ENCODE assay signal across 8 cellular contexts in the genomic region with DNA sequence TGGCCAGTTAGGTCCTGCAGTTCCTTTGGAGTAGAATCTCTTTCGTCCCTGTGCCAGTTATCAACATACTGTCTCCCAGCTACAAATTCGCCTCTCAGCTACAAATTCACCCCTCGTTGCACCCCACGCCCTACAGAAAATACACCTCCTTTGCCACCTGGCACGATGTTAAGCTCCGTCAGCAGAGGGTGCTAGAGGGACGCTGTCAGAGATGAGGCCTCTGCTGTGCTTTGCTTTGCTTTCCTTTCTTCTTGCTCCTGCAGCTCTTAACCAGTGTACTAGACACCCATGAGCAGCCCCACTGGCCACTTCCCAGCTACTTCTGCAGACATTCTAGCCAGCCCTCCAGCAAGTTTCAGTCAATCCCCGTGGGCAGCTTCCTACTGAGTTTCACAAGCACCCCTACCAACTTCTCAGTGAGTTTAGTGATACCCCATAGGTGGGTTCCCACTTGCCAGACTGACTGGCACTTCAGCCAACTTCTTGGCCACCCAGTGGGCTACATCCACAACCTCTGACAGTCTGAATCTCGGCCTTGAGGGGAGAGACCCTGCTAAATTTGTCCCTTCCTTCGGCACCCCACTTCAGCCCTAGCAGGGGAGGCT. TPM values are rescaled to one million over a fixed set of nuclear protein-coding genes. Genes with fewer than 3 reads are reported as not detected.
DNase-seq lines count a peak whose midpoint lies in the region; ATAC-seq and TF ChIP-seq lines count a peak whose summit lies in the region.

No MANE protein-coding gene starts in this region.

- H3K27ac Mint-ChIP-seq in chondrocyte (ENCODE audit: unreplicated experiment), result peak overlapping the region; percentile 72

- DNase-seq in COLO829 (ENCODE audit: low spot score) (peak; percentile 48), HAP-1 (ENCODE audit: low spot score in 2 of 2) (peak; percentile 73 to 87), NCI-H2227 treated with DMSO at 0.1 percent for 48 hours (lab: John Stamatoyannopoulos, UW) (peak; percentile 43), chondrocyte (ENCODE audit: low spot score) (no peak), left lung (peak in 1 of 2 donors; percentile 53), mesenteric fat pad (ENCODE audit: low spot score) (no peak)
- DNase-seq in activated CD4-positive, alpha-beta T cell treated with anti-CD3 and anti-CD28 coated beads for 4 hours, result peak; percentile 76 to 86
- peak; percentile 69 to 73 for DNase-seq in stimulated activated CD4-positive, alpha-beta T cell treated with anti-CD3 and anti-CD28 coated beads, Interleukin-4, amount 100 ng/mL, for 4 hours

- H3K4me3 ChIP-seq in HAP-1 (no peak overlapping the region), left lung (no peak overlapping the region)

- ATAC-seq in left lung, result peak; percentile 98

- H3K27ac ChIP-seq in left lung, result no peak overlapping the region

- no peaks in the 10 kb centered on the region for H3K27me3 Mint-ChIP-seq in chondrocyte (ENCODE audit: low read depth)

- intact Hi-C loops in left lung (cut with DNase I), result no loop called here

- no peaks in the 10 kb centered on the region for H3K9me3 Mint-ChIP-seq in chondrocyte (ENCODE audit: low read depth)

- H3K36me3 ChIP-seq in HAP-1 (replicated peaks) (peaks cover 5% of the 10 kb centered on the region; the same call in 1 of the 2 replicates), left lung (peaks cover 0 to 15% of the 10 kb centered on the region in 2 donors)

- H3K4me1 Mint-ChIP-seq in chondrocyte (ENCODE audit: low read depth), result peaks cover 6% of the 10 kb centered on the region

- no peaks in the 10 kb centered on the region for H3K27me3 ChIP-seq in HAP-1 (ENCODE audit: low read depth)
- H3K27me3 ChIP-seq in left lung, result no peaks in the 10 kb centered on the region

- no peak overlapping the region for H3K4me3 Mint-ChIP-seq in chondrocyte (ENCODE audit: unreplicated experiment)

- in situ Hi-C loops in HAP-1 (cut with MboI; ENCODE audit: low sequenced_read_pairs), result loop anchor here (10.0 kb wide), 1 partner anchor 225 kb away; no protein-coding TSS in a partner anchor

- peak; percentile 90 for TF ChIP-seq CTCF in chondrocyte (IDR thresholded peaks at IDR 0.05)
- peak; percentile 63 to 66 for TF ChIP-seq CTCF in left lung (IDR thresholded peaks at IDR 0.05)

- H3K4me1 ChIP-seq in HAP-1 (no peaks in the 10 kb centered on the region), left lung (peaks cover 0 to 5% of the 10 kb centered on the region in 2 donors)

- H3K36me3 Mint-ChIP-seq in chondrocyte (ENCODE audit: low read depth), result no peaks in the 10 kb centered on the region

- H3K9me3 ChIP-seq in HAP-1 (no peaks in the 10 kb centered on the region), left lung (no peaks in the 10 kb centered on the region)

RNA-seq across cellular contexts. Expression of gene HAUS3, which starts 21.8 kb away (rescaled TPM):
- total RNA-seq in chondrocyte (8.6 to 12.5 TPM (median 10.0 TPM) in 3 replicates), left lung (10 to 100 TPM in 1 of 2 donors, 1 to 10 TPM in 1; 9.7 to 13.3 TPM), mesenteric fat pad (12.7 TPM)

RNA-seq across cellular contexts. Expression of gene POLN, which starts 21.8 kb away (rescaled TPM):
- total RNA-seq in chondrocyte (3.8 to 9.1 TPM (median 5.5 TPM) in 3 replicates), left lung (1 to 10 TPM; 3.3 to 3.6 TPM), mesenteric fat pad (12.8 TPM)

RNA-seq across cellular contexts. Expression of gene MXD4, which starts 41.8 kb away (rescaled TPM):
- total RNA-seq in chondrocyte, result 80.3 to 114 TPM (median 82.7 TPM) in 3 replicates
- total RNA-seq in left lung, result 10 to 100 TPM; 52.4 to 84.6 TPM
- 61.3 TPM for total RNA-seq in mesenteric fat pad

Comparison
In these comparisons a context has a peak if more than half of its experiments do, and no peak if none do; other contexts are left out.
1. DNase-seq: peak in COLO829 (single experiment), HAP-1 (2 of 2), NCI-H2227 treated with DMSO at 0.1 percent for 48 hours (single experiment), activated CD4-positive, alpha-beta T cell treated with anti-CD3 and anti-CD28 coated beads for 4 hours (2 of 2) and stimulated activated CD4-positive, alpha-beta T cell treated with anti-CD3 and anti-CD28 coated beads, Interleukin-4, amount 100 ng/mL, for 4 hours (2 of 2); none in chondrocyte (single experiment) and mesenteric fat pad (single experiment).